In the genomic region with DNA sequence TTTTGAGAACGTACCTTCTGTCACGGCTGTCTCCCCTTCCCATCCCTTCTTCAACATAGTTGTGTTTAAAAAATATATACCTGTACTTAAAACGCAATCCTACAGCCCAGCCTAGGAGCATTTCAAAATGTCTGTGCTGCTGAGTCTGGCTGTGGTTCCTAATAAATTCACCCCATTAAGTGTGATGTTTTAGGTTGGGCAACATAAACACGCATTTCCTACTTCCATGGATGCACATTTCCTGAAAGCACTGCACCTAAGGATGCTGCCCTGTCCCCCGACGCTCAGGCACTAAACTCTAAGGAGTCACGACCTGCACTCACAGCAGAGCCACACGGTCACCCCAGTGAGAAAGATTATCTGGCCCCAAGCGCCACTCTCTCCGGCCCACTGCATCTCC, we compare ENCODE assay signal across 1 cellular context.
TF ChIP-seq lines count a peak whose summit lies in the region.

No MANE protein-coding gene starts in this region.

TF ChIP-seq in endothelial cell of umbilical vein, 7 proteins besides CTCF, POLR2A, EP300 and RAD21:
- TF ChIP-seq FOS (IDR thresholded peaks at IDR 0.05; ENCODE audit: borderline replicate concordance, insufficient read depth, low read length) (no peak), POLR2AphosphoS5 (IDR thresholded peaks at IDR 0.05; ENCODE audit: insufficient read depth, low read depth, low read length) (no peak), JUN (IDR thresholded peaks at IDR 0.05; ENCODE audit: borderline replicate concordance, insufficient read depth, insufficient read length, low read depth) (no peak), MYC (IDR thresholded peaks at IDR 0.05; ENCODE audit: low read depth, low read length) (no peak), GATA2 (IDR thresholded peaks at IDR 0.05; ENCODE audit: insufficient read depth, insufficient read length, low read depth, low read length) (no peak)
- TF ChIP-seq, protein P1, sequence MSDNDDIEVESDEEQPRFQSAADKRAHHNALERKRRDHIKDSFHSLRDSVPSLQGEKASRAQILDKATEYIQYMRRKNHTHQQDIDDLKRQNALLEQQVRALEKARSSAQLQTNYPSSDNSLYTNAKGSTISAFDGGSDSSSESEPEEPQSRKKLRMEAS (IDR thresholded peaks at IDR 0.05; ENCODE audit: insufficient read depth, insufficient read length), result no peak
